Comparison of ENCODE assay signal across 32 cellular contexts in genomic region chr11:119078675-119079420, GRCh38.
"Had no signal": no experiment of that assay in that cellular context is flagged by ENCODE, and none has a peak within 500 bp of the region (broad histone marks: within the 10 kb centered on the region; RNA-seq: fewer than 3 reads in every experiment).

No MANE protein-coding gene starts in this region.

- DNase-seq: activated B cell treated with CpG ODN at 0.5 μM for 24 hours; activated CD4-positive, alpha-beta memory T cell treated with anti-CD3 and anti-CD28 coated beads, Interleukin-2, amount 10 ng/mL, durations not matched to agents 7 days and 5 days; activated CD4-positive, alpha-beta T cell treated with anti-CD3 and anti-CD28 coated beads for 48 hours; activated CD4-positive, CD25-positive, alpha-beta regulatory T cell treated with anti-CD3 and anti-CD28 coated beads, Interleukin-2, amount 50 U/mL, for 72 hours; activated CD8-positive, alpha-beta memory T cell treated with anti-CD3 and anti-CD28 coated beads for 24 hours; activated CD8-positive, alpha-beta memory T cell treated with anti-CD3 and anti-CD28 coated beads, Interleukin-2, amount 10 ng/mL, durations not matched to agents 7 days and 5 days; activated CD8-positive, alpha-beta memory T cell treated with anti-CD3 and anti-CD28 coated beads, Interleukin-2, amount 50 U/mL, for 48 hours; activated gamma-delta T cell; activated naive CD4-positive, alpha-beta T cell treated with Interleukin-2 at 50 U/mL for 16 hours; anterior cingulate cortex; Kasumi-1; KG1; MG63; NCI-H1048; NCI-H1105 treated with DMSO at 0.1 percent for 48 hours; NCI-H1436; NCI-H1694; NCI-H1930; NCI-H2081 treated with DMSO at 0.1 percent for 48 hours; NCI-H345; NCI-H524 treated with DMSO at 0.1 percent for 48 hours; NK-92 treated with Interleukin-12 subunit alpha and Interleukin-12 subunit beta, amount 100 ng/mL, for 24 hours; Right ventricle myocardium superior; SW 1271; T-helper 1 cell; T-helper 2 cell; T-helper 9 cell had no signal

- H3K27me3 Mint-ChIP-seq: activated B cell treated with CpG ODN at 0.5 μM for 24 hours; activated CD4-positive, alpha-beta memory T cell treated with anti-CD3 and anti-CD28 coated beads, Interleukin-2, amount 10 ng/mL, durations not matched to agents 7 days and 5 days; activated CD8-positive, alpha-beta memory T cell treated with anti-CD3 and anti-CD28 coated beads, Interleukin-2, amount 10 ng/mL, durations not matched to agents 7 days and 5 days had no signal

- H2AFZ ChIP-seq: PC-9 had no signal

- ATAC-seq: activated CD8-positive, alpha-beta memory T cell treated with anti-CD3 and anti-CD28 coated beads, Interleukin-2, amount 10 ng/mL, durations not matched to agents 7 days and 5 days; activated naive CD4-positive, alpha-beta T cell treated with anti-CD3 and anti-CD28 coated beads, Interleukin-2, amount 50 U/mL, for 72 hours had no signal

- H3K4me3 Mint-ChIP-seq: activated B cell treated with CpG ODN at 0.5 μM for 24 hours; activated CD4-positive, alpha-beta memory T cell treated with anti-CD3 and anti-CD28 coated beads, Interleukin-2, amount 10 ng/mL, durations not matched to agents 7 days and 5 days; activated CD8-positive, alpha-beta memory T cell treated with anti-CD3 and anti-CD28 coated beads, Interleukin-2, amount 10 ng/mL, durations not matched to agents 7 days and 5 days had no signal

- H3K4me3 ChIP-seq: MG63, PC-9 had no signal

- H3K9me3 ChIP-seq: MG63 had no signal

- H3K27ac Mint-ChIP-seq: activated B cell treated with CpG ODN at 0.5 μM for 24 hours; activated CD4-positive, alpha-beta memory T cell treated with anti-CD3 and anti-CD28 coated beads, Interleukin-2, amount 10 ng/mL, durations not matched to agents 7 days and 5 days; activated CD8-positive, alpha-beta memory T cell treated with anti-CD3 and anti-CD28 coated beads, Interleukin-2, amount 10 ng/mL, durations not matched to agents 7 days and 5 days; activated T-helper 2 cell treated with anti-CD3 and anti-CD28 coated beads, Interferon-gamma antibody, Interleukin-2, Interleukin-4, amounts not matched to agents 10 μg/mL and 5 μg/mL and 100 μg/mL, durations not matched to agents 14 hours and 24 hours and 36 hours had no signal

- H3K4me2 ChIP-seq: PC-9 had no signal

- H3K9me3 Mint-ChIP-seq: activated B cell treated with CpG ODN at 0.5 μM for 24 hours; activated CD4-positive, alpha-beta memory T cell treated with anti-CD3 and anti-CD28 coated beads, Interleukin-2, amount 10 ng/mL, durations not matched to agents 7 days and 5 days; activated naive CD4-positive, alpha-beta T cell treated with anti-CD3 and anti-CD28 coated beads, Interleukin-2, amount 50 U/mL, for 72 hours; activated T-helper 2 cell treated with anti-CD3 and anti-CD28 coated beads, Interferon-gamma antibody, Interleukin-2, Interleukin-4, amounts not matched to agents 10 μg/mL and 5 μg/mL and 100 μg/mL, durations not matched to agents 14 hours and 24 hours and 36 hours had no signal

- H3K27ac ChIP-seq: PC-9, VCaP had no signal

- FAIRE-seq: RCC 7860 had no signal

- H3K27me3 ChIP-seq: MG63 had no signal

- H3K4me1 Mint-ChIP-seq: activated B cell treated with CpG ODN at 0.5 μM for 24 hours; activated CD4-positive, alpha-beta memory T cell treated with anti-CD3 and anti-CD28 coated beads, Interleukin-2, amount 10 ng/mL, durations not matched to agents 7 days and 5 days; activated CD8-positive, alpha-beta memory T cell treated with anti-CD3 and anti-CD28 coated beads, Interleukin-2, amount 10 ng/mL, durations not matched to agents 7 days and 5 days had no signal
